In the genomic region with DNA sequence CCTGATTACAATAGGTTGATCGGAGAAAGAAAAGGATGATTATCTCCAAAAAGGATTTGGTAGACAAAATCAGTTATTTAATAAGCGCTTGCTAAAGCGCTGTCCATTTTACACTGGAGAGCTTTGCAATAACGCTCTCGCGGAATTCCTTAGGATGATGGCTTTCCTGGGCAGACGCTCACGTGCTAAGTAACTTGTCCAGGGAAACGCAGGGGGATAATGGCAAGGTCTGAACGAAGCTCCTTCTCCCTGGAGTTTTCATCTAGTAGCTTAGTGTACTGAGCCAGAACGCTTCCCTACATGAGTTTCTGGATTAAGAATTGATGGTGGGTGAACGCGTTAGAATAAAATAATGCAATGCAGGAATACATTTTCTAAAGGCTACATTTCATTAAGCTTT, we compare ENCODE assay signal across 31 cellular contexts.
"Had no signal": no experiment of that assay in that cellular context is flagged by ENCODE, and none has a peak within 500 bp of the region (broad histone marks: within the 10 kb centered on the region; RNA-seq: fewer than 3 reads in every experiment).

No MANE protein-coding gene starts in this region.

- H3K9me3 ChIP-seq: ascending aorta, breast epithelium, colonic mucosa, esophagus squamous epithelium, gastroesophageal sphincter had no signal

- ATAC-seq: activated CD8-positive, alpha-beta memory T cell treated with anti-CD3 and anti-CD28 coated beads, Interleukin-2, amount 10 ng/mL, durations not matched to agents 7 days and 5 days; activated CD8-positive, alpha-beta T cell treated with anti-CD3 and anti-CD28 coated beads, Interleukin-2, amount 10 ng/mL, durations not matched to agents 7 days and 5 days; activated naive CD4-positive, alpha-beta T cell treated with anti-CD3 and anti-CD28 coated beads, Interleukin-2, amount 50 U/mL, for 72 hours; activated T-cell treated with anti-CD3 and anti-CD28 coated beads, Interleukin-2, amount 50 U/mL, for 72 hours; gastroesophageal sphincter; T-helper 17 cell had no signal

- DNase-seq: activated CD4-positive, alpha-beta memory T cell treated with anti-CD3 and anti-CD28 coated beads for 36 hours; activated CD4-positive, alpha-beta T cell treated with anti-CD3 and anti-CD28 coated beads for 1 hour; activated CD4-positive, alpha-beta T cell treated with anti-CD3 and anti-CD28 coated beads for 48 hours; activated CD4-positive, CD25-positive, alpha-beta regulatory T cell; activated CD8-positive, alpha-beta memory T cell treated with anti-CD3 and anti-CD28 coated beads, Interleukin-2, amount 10 ng/mL, durations not matched to agents 7 days and 5 days; activated CD8-positive, alpha-beta memory T cell treated with anti-CD3 and anti-CD28 coated beads, Interleukin-2, amount 50 U/mL, for 48 hours; activated gamma-delta T cell; activated naive CD4-positive, alpha-beta T cell; activated naive CD4-positive, alpha-beta T cell treated with anti-CD3 and anti-CD28 coated beads, Interleukin-2, amount 10 ng/mL, durations not matched to agents 7 days and 5 days; activated naive CD8-positive, alpha-beta T cell treated with anti-CD3 and anti-CD28 coated beads, Interleukin-2, amount 10 ng/mL, durations not matched to agents 7 days and 5 days; activated T-cell treated with anti-CD3 and anti-CD28 coated beads for 4 hours; activated T-cell treated with anti-CD3 and anti-CD28 coated beads, Interleukin-2, amount 50 U/mL, for 24 hours; activated T-cell treated with anti-CD3 and anti-CD28 coated beads, Interleukin-2, amount 50 U/mL, for 72 hours; central memory CD4-positive, alpha-beta T cell; cerebellar nuclear complex; colonic mucosa; effector CD8-positive, alpha-beta T cell; esophagus squamous epithelium; foreskin melanocyte; T-helper 1 cell; T-helper 17 cell; T1000 had no signal

- H3K27ac ChIP-seq: ascending aorta, breast epithelium, cardiac muscle cell, colonic mucosa, epithelial cell of prostate, esophagus squamous epithelium, gastroesophageal sphincter had no signal

- H3K4me3 Mint-ChIP-seq: activated CD4-positive, alpha-beta memory T cell treated with anti-CD3 and anti-CD28 coated beads for 36 hours; activated CD8-positive, alpha-beta memory T cell treated with anti-CD3 and anti-CD28 coated beads, Interleukin-2, amount 10 ng/mL, durations not matched to agents 7 days and 5 days; activated CD8-positive, alpha-beta T cell treated with anti-CD3 and anti-CD28 coated beads, Interleukin-2, amount 10 ng/mL, durations not matched to agents 7 days and 5 days; activated naive CD4-positive, alpha-beta T cell treated with anti-CD3 and anti-CD28 coated beads, Interleukin-2, amount 10 ng/mL, durations not matched to agents 7 days and 5 days; activated naive CD8-positive, alpha-beta T cell treated with anti-CD3 and anti-CD28 coated beads, Interleukin-2, amount 10 ng/mL, durations not matched to agents 7 days and 5 days; activated T-cell treated with anti-CD3 and anti-CD28 coated beads, Interleukin-2, amount 50 U/mL, for 24 hours; activated T-cell treated with anti-CD3 and anti-CD28 coated beads, Interleukin-2, amount 50 U/mL, for 72 hours; T-helper 17 cell; T-helper 2 cell treated with Interferon-gamma antibody and Interleukin-4, amounts not matched to agents 5 μg/mL and 100 μg/mL, for 36 hours had no signal

- H3K4me1 Mint-ChIP-seq: activated CD8-positive, alpha-beta memory T cell treated with anti-CD3 and anti-CD28 coated beads, Interleukin-2, amount 10 ng/mL, durations not matched to agents 7 days and 5 days; activated naive CD4-positive, alpha-beta T cell treated with anti-CD3 and anti-CD28 coated beads, Interleukin-2, amount 10 ng/mL, durations not matched to agents 7 days and 5 days; T-helper 17 cell had no signal

- H3K27ac Mint-ChIP-seq: activated CD4-positive, alpha-beta memory T cell treated with anti-CD3 and anti-CD28 coated beads for 36 hours; activated CD8-positive, alpha-beta memory T cell treated with anti-CD3 and anti-CD28 coated beads, Interleukin-2, amount 10 ng/mL, durations not matched to agents 7 days and 5 days; activated CD8-positive, alpha-beta T cell treated with anti-CD3 and anti-CD28 coated beads, Interleukin-2, amount 10 ng/mL, durations not matched to agents 7 days and 5 days; activated naive CD4-positive, alpha-beta T cell treated with anti-CD3 and anti-CD28 coated beads, Interleukin-2, amount 10 ng/mL, durations not matched to agents 7 days and 5 days; activated naive CD4-positive, alpha-beta T cell treated with anti-CD3 and anti-CD28 coated beads, Interleukin-2, amount 50 U/mL, for 72 hours; activated naive CD8-positive, alpha-beta T cell treated with anti-CD3 and anti-CD28 coated beads, Interleukin-2, amount 10 ng/mL, durations not matched to agents 7 days and 5 days; activated T-cell treated with anti-CD3 and anti-CD28 coated beads, Interleukin-2, amount 50 U/mL, for 24 hours; activated T-cell treated with anti-CD3 and anti-CD28 coated beads, Interleukin-2, amount 50 U/mL, for 72 hours; T-helper 17 cell; T-helper 2 cell treated with Interferon-gamma antibody and Interleukin-4, amounts not matched to agents 5 μg/mL and 100 μg/mL, for 36 hours had no signal

- H3K4me1 ChIP-seq: ascending aorta, colonic mucosa, gastroesophageal sphincter had no signal

- H3K27me3 Mint-ChIP-seq: activated CD4-positive, alpha-beta memory T cell treated with anti-CD3 and anti-CD28 coated beads for 36 hours; activated CD8-positive, alpha-beta memory T cell treated with anti-CD3 and anti-CD28 coated beads, Interleukin-2, amount 10 ng/mL, durations not matched to agents 7 days and 5 days; activated naive CD4-positive, alpha-beta T cell treated with anti-CD3 and anti-CD28 coated beads, Interleukin-2, amount 10 ng/mL, durations not matched to agents 7 days and 5 days; T-helper 17 cell had no signal

- H3K4me3 ChIP-seq: ascending aorta, breast epithelium, cardiac muscle cell, colonic mucosa, esophagus squamous epithelium, gastroesophageal sphincter had no signal

- H3K36me3 ChIP-seq: ascending aorta, breast epithelium, cardiac muscle cell, colonic mucosa, esophagus squamous epithelium, gastroesophageal sphincter had no signal

- H3K36me3 Mint-ChIP-seq: activated CD4-positive, alpha-beta memory T cell treated with anti-CD3 and anti-CD28 coated beads for 36 hours; brain had no signal

- H3K27me3 ChIP-seq: ascending aorta, breast epithelium, cardiac muscle cell, colonic mucosa, esophagus squamous epithelium had no signal
